Comparison of ENCODE assay signal across 15 cellular contexts in genomic region chr2:238706673-238707072, GRCh38.
DNase-seq lines count a peak whose midpoint lies in the region; ATAC-seq, FAIRE-seq and TF ChIP-seq lines count a peak whose summit lies in the region.
"Had no signal": no experiment of that assay in that cellular context is flagged by ENCODE, and none has a peak within 500 bp of the region (broad histone marks: within the 10 kb centered on the region; RNA-seq: fewer than 3 reads in every experiment).

No MANE protein-coding gene starts in this region.

- H3K9me3 ChIP-seq in HepG2 (ENCODE audit: low read length) (no peaks in the 10 kb centered on the region), right lobe of liver (no peaks in the 10 kb centered on the region), ascending aorta (no peaks in the 10 kb centered on the region), upper lobe of right lung (no peaks in the 10 kb centered on the region)
- H3K9me3 ChIP-seq: A549 had no signal

- ATAC-seq in HepG2 (no peak), right lobe of liver (no peak), foreskin keratinocyte (no peak), upper lobe of right lung (no peak), GM18867 (IDR thresholded peaks at IDR 0.05; ENCODE audit: unreplicated experiment) (no peak)
- ATAC-seq: A549; activated CD4-positive, CD25-positive, alpha-beta regulatory T cell treated with anti-CD3 and anti-CD28 coated beads, Interleukin-2, amount 50 U/mL, for 24 hours; activated naive CD4-positive, alpha-beta T cell treated with anti-CD3 and anti-CD28 coated beads, Interleukin-2, amount 50 U/mL, for 72 hours had no signal

- intact Hi-C loops in HepG2 (cut with micrococcal nuclease; ENCODE audit: unreplicated experiment): no loop called here
- intact Hi-C loops in right lobe of liver (cut with DNase I): no loop called here
- intact Hi-C loops in ascending aorta (cut with DNase I): no loop called here
- intact Hi-C loops in upper lobe of right lung (cut with DNase I): no loop called here

- no peak overlapping the region for H2AFZ ChIP-seq in HepG2 (ENCODE audit: low read length)

- DNase-seq in HepG2 (ENCODE audit: low spot score): no peak
- DNase-seq in right lobe of liver: no peak
- DNase-seq in ascending aorta (ENCODE audit: low spot score in 2 of 2): no peak
- no peak for DNase-seq in foreskin keratinocyte
- no peak for DNase-seq in upper lobe of right lung
- no peak for DNase-seq in GF-D8 (lab: John Stamatoyannopoulos, UW)
- DNase-seq in NCI-H526 treated with DMSO at 0.1 percent for 48 hours (lab: John Stamatoyannopoulos, UW): no peak
- DNase-seq: activated CD8-positive, alpha-beta memory T cell treated with anti-CD3 and anti-CD28 coated beads, Interleukin-2, amount 50 U/mL, for 4 hours; NCI-H1092 treated with DMSO at 0.1 percent for 48 hours; NCI-H345 had no signal

- no peaks in the 10 kb centered on the region for H3K79me2 ChIP-seq in HepG2 (ENCODE audit: insufficient read depth, low read length)

- peak; percentile 15 for FAIRE-seq in HepG2 (lab: Jason Lieb, UNC)
- FAIRE-seq: A549 had no signal

- TF ChIP-seq EP300 in HepG2 (IDR thresholded peaks at IDR 0.05; ENCODE audit: low read depth in 2 of 2, low read length in 2 of 2): no peak
- TF ChIP-seq EP300 in HepG2 (CRISPR knock-in tag; IDR thresholded peaks at IDR 0.05; ENCODE audit: borderline replicate concordance): no peak

- no TSS peak for BruUV-seq in HepG2 (replicated peaks; lab: Mats Ljungman, UMichigan)

- CTCF ChIA-PET in HepG2 (lab: Yijun Ruan, JAX; ENCODE audit: low intra/inter-chr PET ratio, low total read pairs): no interaction called here

- no peaks in the 10 kb centered on the region for H4K20me1 ChIP-seq in HepG2 (ENCODE audit: insufficient read depth, low read length)

- H3K27me3 ChIP-seq in HepG2 (ENCODE audit: control insufficient read depth in 1 of 2, insufficient read depth in 2 of 2, low read length in 2 of 2) (peaks cover 0 to 24% of the 10 kb centered on the region in 2 experiments; a peak in 2 of 5 replicates), right lobe of liver (no peaks in the 10 kb centered on the region), ascending aorta (no peaks in the 10 kb centered on the region), foreskin keratinocyte (peaks cover 11% of the 10 kb centered on the region), upper lobe of right lung (no peaks in the 10 kb centered on the region)

- no peak overlapping the region for H3K9ac ChIP-seq in HepG2 (ENCODE audit: insufficient read depth, low read depth, low read length)

- no peak overlapping the region for H3K4me2 ChIP-seq in HepG2 (ENCODE audit: low read depth, low read length)
- H3K4me2 ChIP-seq: A549 had no signal

- no peak overlapping the region for H3K27ac ChIP-seq in HepG2 (ENCODE audit: extremely low read length, insufficient read depth, low read length)
- no peak overlapping the region for H3K27ac ChIP-seq in right lobe of liver
- H3K27ac ChIP-seq in ascending aorta: no peak overlapping the region
- H3K27ac ChIP-seq in foreskin keratinocyte: no peak overlapping the region
- no peak overlapping the region for H3K27ac ChIP-seq in upper lobe of right lung
- H3K27ac ChIP-seq: A549, coronary artery had no signal

- 56% methylated on average over 1 of the region's 1 CpG for WGBS in HepG2 (ENCODE audit: low lambda C conversion rate)
- 80% methylated on average over 1 of the region's 1 CpG for WGBS in right lobe of liver (ENCODE audit: insufficient coverage, low coverage, low lambda C conversion rate, missing lambda C conversion rate)

- no peaks in the 10 kb centered on the region for H3K36me3 ChIP-seq in HepG2 (replicated peaks in 1 of 2; ENCODE audit: control insufficient read depth in 1 of 2, insufficient read depth in 2 of 2, low read length in 2 of 2)
- no peaks in the 10 kb centered on the region for H3K36me3 ChIP-seq in right lobe of liver
- H3K36me3 ChIP-seq in ascending aorta: no peaks in the 10 kb centered on the region
- H3K36me3 ChIP-seq in upper lobe of right lung: no peaks in the 10 kb centered on the region

- no peak overlapping the region for H3K4me3 ChIP-seq in HepG2 (replicated peaks in 1 of 3; ENCODE audit: insufficient read depth in 1 of 3, low read depth in 2 of 3, low read length in 3 of 3)
- no peak overlapping the region for H3K4me3 ChIP-seq in right lobe of liver
- no peak overlapping the region for H3K4me3 ChIP-seq in ascending aorta
- no peak overlapping the region for H3K4me3 ChIP-seq in upper lobe of right lung
- H3K4me3 ChIP-seq: A549, coronary artery had no signal

- TF ChIP-seq CTCF in HepG2 (CRISPR knock-in tag; IDR thresholded peaks at IDR 0.05) (no peak), right lobe of liver (IDR thresholded peaks at IDR 0.05) (peak in 2 of 4 donors; percentile 5 to 15), ascending aorta (IDR thresholded peaks at IDR 0.05) (peak in 2 of 3 experiments; percentile 5 to 13), foreskin keratinocyte (conservative IDR thresholded peaks at IDR 0.05) (peak; percentile 50), upper lobe of right lung (IDR thresholded peaks at IDR 0.05) (peak; percentile 15)

- no peaks in the 10 kb centered on the region for H3K4me1 ChIP-seq in HepG2 (ENCODE audit: insufficient read depth, low read length)
- H3K4me1 ChIP-seq in right lobe of liver: no peaks in the 10 kb centered on the region
- H3K4me1 ChIP-seq in ascending aorta: peaks cover 0 to 9% of the 10 kb centered on the region in 2 donors
- H3K4me1 ChIP-seq in foreskin keratinocyte: no peaks in the 10 kb centered on the region
- no peaks in the 10 kb centered on the region for H3K4me1 ChIP-seq in upper lobe of right lung
- H3K4me1 ChIP-seq: A549 had no signal

- no peak for TF ChIP-seq RAD21 in HepG2 (CRISPR knock-in tag; IDR thresholded peaks at IDR 0.05)

- in situ Hi-C loops in HepG2 (cut with HindIII; ENCODE audit: extremely low pct_ligation_motif_present, low pct_unique_long_range_greater_than_20kb): no loop called here

- TF ChIP-seq POLR2A in HepG2 (IDR thresholded peaks at IDR 0.05; ENCODE audit: insufficient read depth in 1 of 2, low read depth in 2 of 2, low read length in 2 of 2) (no peak), right lobe of liver (IDR thresholded peaks at IDR 0.05) (no peak)

- POLR2A ChIA-PET in HepG2 (lab: Yijun Ruan, JAX): no interaction called here

TF ChIP-seq in HepG2, 621 proteins besides CTCF, POLR2A, EP300 and RAD21 (continues in another document):
- TF ChIP-seq JUND (CRISPR knock-in tag; IDR thresholded peaks at IDR 0.05) (no peak), ATF5 (CRISPR knock-in tag; IDR thresholded peaks at IDR 0.05; ENCODE audit: low read depth) (no peak), SNAI1 (CRISPR knock-in tag; IDR thresholded peaks at IDR 0.05; ENCODE audit: borderline replicate concordance) (no peak), ZBTB42 (CRISPR knock-in tag; IDR thresholded peaks at IDR 0.05) (no peak), ZNF496 (CRISPR knock-in tag; IDR thresholded peaks at IDR 0.05; ENCODE audit: insufficient replicate concordance) (no peak), ZBTB14 (CRISPR knock-in tag; IDR thresholded peaks at IDR 0.05) (no peak), ZNF720 (CRISPR knock-in tag; IDR thresholded peaks at IDR 0.05) (no peak), ZHX1 (CRISPR knock-in tag; IDR thresholded peaks at IDR 0.05; ENCODE audit: low read depth) (no peak), KLF15 (CRISPR knock-in tag; IDR thresholded peaks at IDR 0.05; ENCODE audit: borderline replicate concordance) (no peak), ZNF3 (CRISPR knock-in tag; IDR thresholded peaks at IDR 0.05) (no peak)
